In genomic region chr9:136562746-136563506, GRCh38 we compare ENCODE assay signal across 1 cellular context.
A peak's percentile ranks its signal among the peaks of the same experiment; 100 is the strongest.
TF ChIP-seq lines count a peak whose summit lies in the region.

No MANE protein-coding gene starts in this region.

TF ChIP-seq in HEK293, 187 proteins besides CTCF, POLR2A, EP300 and RAD21 (continued from another document):
- TF ChIP-seq ZBTB48 (tag by site-specific recombination; IDR thresholded peaks at IDR 0.05) (no peak), MEIS1 (CRISPR knock-in tag; IDR thresholded peaks at IDR 0.05; ENCODE audit: borderline replicate concordance) (no peak), ZNF266 (tag by site-specific recombination; IDR thresholded peaks at IDR 0.05; ENCODE audit: low read depth) (no peak), ZNF23 (tag by site-specific recombination; IDR thresholded peaks at IDR 0.05; ENCODE audit: borderline replicate concordance) (no peak), KLF9 (tag by site-specific recombination; IDR thresholded peaks at IDR 0.05; ENCODE audit: low read depth) (no peak), ZNF211 (tag by site-specific recombination; IDR thresholded peaks at IDR 0.05; ENCODE audit: low read depth) (no peak), KLF10 (tag by site-specific recombination; IDR thresholded peaks at IDR 0.05) (no peak), ZNF416 (tag by site-specific recombination; IDR thresholded peaks at IDR 0.05) (no peak), ZSCAN16 (tag by site-specific recombination; IDR thresholded peaks at IDR 0.05) (no peak), ZFHX2 (tag by site-specific recombination; conservative IDR thresholded peaks at IDR 0.05) (peak; percentile 73), ZNF112 (tag by site-specific recombination; IDR thresholded peaks at IDR 0.05) (no peak), EGR2 (tag by site-specific recombination; IDR thresholded peaks at IDR 0.05; ENCODE audit: low read depth) (peak; percentile 86), ZNF239 (tag by site-specific recombination; IDR thresholded peaks at IDR 0.05) (no peak)
- TF ChIP-seq, protein P1, sequence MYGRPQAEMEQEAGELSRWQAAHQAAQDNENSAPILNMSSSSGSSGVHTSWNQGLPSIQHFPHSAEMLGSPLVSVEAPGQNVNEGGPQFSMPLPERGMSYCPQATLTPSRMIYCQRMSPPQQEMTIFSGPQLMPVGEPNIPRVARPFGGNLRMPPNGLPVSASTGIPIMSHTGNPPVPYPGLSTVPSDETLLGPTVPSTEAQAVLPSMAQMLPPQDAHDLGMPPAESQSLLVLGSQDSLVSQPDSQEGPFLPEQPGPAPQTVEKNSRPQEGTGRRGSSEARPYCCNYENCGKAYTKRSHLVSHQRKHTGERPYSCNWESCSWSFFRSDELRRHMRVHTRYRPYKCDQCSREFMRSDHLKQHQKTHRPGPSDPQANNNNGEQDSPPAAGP (tag by site-specific recombination; IDR thresholded peaks at IDR 0.05): no peak
